In the genomic region with DNA sequence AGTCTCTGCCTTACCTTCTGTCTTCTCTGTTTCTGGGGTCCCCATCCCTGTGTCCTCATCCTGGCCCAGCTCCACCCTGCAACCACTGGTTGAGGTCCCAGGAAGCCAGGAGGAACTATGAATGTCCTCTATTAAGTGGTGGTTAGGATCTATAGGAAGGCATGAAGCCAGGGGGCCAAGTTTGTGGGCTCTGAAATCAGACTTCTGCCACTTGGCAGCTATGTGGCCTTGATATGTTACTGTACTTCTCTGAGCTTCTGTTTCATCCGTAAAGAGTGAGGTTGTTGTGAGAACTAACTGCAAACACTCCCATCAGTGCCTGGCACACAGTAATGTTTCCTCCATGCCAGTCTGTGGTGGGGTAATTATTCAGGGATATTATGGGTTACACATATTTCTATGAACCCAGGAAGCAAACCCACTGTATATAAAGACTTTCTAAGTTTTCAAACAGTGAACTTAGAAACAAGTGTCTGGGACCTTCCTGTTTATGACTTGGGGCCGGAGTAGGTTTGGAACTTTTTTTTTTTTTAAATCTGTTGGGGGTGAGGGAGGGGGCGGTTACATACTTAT, we compare ENCODE assay signal across 14 cellular contexts. TPM values are rescaled to one million over a fixed set of nuclear protein-coding genes. Genes with fewer than 3 reads are reported as not detected.
DNase-seq lines count a peak whose midpoint lies in the region; ATAC-seq and TF ChIP-seq lines count a peak whose summit lies in the region.
"Had no signal": no experiment of that assay in that cellular context is flagged by ENCODE, and none has a peak within 500 bp of the region (broad histone marks: within the 10 kb centered on the region; RNA-seq: fewer than 3 reads in every experiment).

No MANE protein-coding gene starts in this region.

- H3K36me3 Mint-ChIP-seq in activated naive CD8-positive, alpha-beta T cell treated with anti-CD3 and anti-CD28 coated beads for 36 hours = peaks cover 27% of the 10 kb centered on the region
- H3K36me3 Mint-ChIP-seq in natural killer cell treated with Interleukin-12 subunit alpha and Interleukin-12 subunit beta and Interleukin-15 and Interleukin-18, amount 100 ng/mL, for 72 hours = peaks cover 5% of the 10 kb centered on the region

- no peak for TF ChIP-seq CTCF in GM12865 (IDR thresholded peaks at IDR 0.05; ENCODE audit: insufficient read depth, low read depth, low read length, missing control alignments)

- peak overlapping the region; percentile 67 for H3K4me3 Mint-ChIP-seq in activated naive CD8-positive, alpha-beta T cell treated with anti-CD3 and anti-CD28 coated beads for 36 hours
- peak overlapping the region; percentile 88 for H3K4me3 Mint-ChIP-seq in natural killer cell treated with Interleukin-12 subunit alpha and Interleukin-12 subunit beta and Interleukin-15 and Interleukin-18, amount 100 ng/mL, for 72 hours

- peaks cover 61% of the 10 kb centered on the region for H3K4me1 Mint-ChIP-seq in activated naive CD8-positive, alpha-beta T cell treated with anti-CD3 and anti-CD28 coated beads for 36 hours
- peaks cover 60 to 73% of the 10 kb centered on the region in 2 donors for H3K4me1 Mint-ChIP-seq in natural killer cell treated with Interleukin-12 subunit alpha and Interleukin-12 subunit beta and Interleukin-15 and Interleukin-18, amount 100 ng/mL, for 72 hours (ENCODE audit: low read depth in 2 of 2)

- H3K27ac Mint-ChIP-seq in activated naive CD8-positive, alpha-beta T cell treated with anti-CD3 and anti-CD28 coated beads for 36 hours = peak overlapping the region; percentile 87
- H3K27ac Mint-ChIP-seq in natural killer cell treated with Interleukin-12 subunit alpha and Interleukin-12 subunit beta and Interleukin-15 and Interleukin-18, amount 100 ng/mL, for 72 hours = peak overlapping the region; percentile 99

- peak overlapping the region; percentile 42 for H3K4me3 ChIP-seq in GM12865 (ENCODE audit: low read depth, low read length)
- H3K4me3 ChIP-seq: left ventricle myocardium inferior, suprapubic skin had no signal

- peaks cover 2% of the 10 kb centered on the region for H3K9me3 Mint-ChIP-seq in activated naive CD8-positive, alpha-beta T cell treated with anti-CD3 and anti-CD28 coated beads for 36 hours
- peaks cover 3% of the 10 kb centered on the region for H3K9me3 Mint-ChIP-seq in natural killer cell treated with Interleukin-12 subunit alpha and Interleukin-12 subunit beta and Interleukin-15 and Interleukin-18, amount 100 ng/mL, for 72 hours

- no peaks in the 10 kb centered on the region for H3K27me3 Mint-ChIP-seq in activated naive CD8-positive, alpha-beta T cell treated with anti-CD3 and anti-CD28 coated beads for 36 hours
- H3K27me3 Mint-ChIP-seq in natural killer cell treated with Interleukin-12 subunit alpha and Interleukin-12 subunit beta and Interleukin-15 and Interleukin-18, amount 100 ng/mL, for 72 hours = no peaks in the 10 kb centered on the region

- DNase-seq in GM12865 (ENCODE audit: low read depth) (peak; percentile 41), MV-4-11 (lab: John Stamatoyannopoulos, UW) (peak; percentile 6), NCI-H2081 (lab: John Stamatoyannopoulos, UW) (no peak)
- no peak for DNase-seq in activated naive CD8-positive, alpha-beta T cell treated with anti-CD3 and anti-CD28 coated beads for 36 hours
- DNase-seq in natural killer cell treated with Interleukin-12 subunit alpha and Interleukin-12 subunit beta and Interleukin-15 and Interleukin-18, amount 100 ng/mL, for 72 hours (ENCODE audit: low spot score) = no peak
- DNase-seq: activated effector memory CD4-positive, alpha-beta T cell treated with anti-CD3 and anti-CD28 coated beads, Interleukin-2, amount 50 U/mL, for 16 hours; cerebellar nuclear complex; left ventricle myocardium inferior; NCI-H510A; nucleus accumbens had no signal

- no peak for ATAC-seq in natural killer cell treated with Interleukin-12 subunit alpha and Interleukin-12 subunit beta and Interleukin-15 and Interleukin-18, amount 100 ng/mL, for 72 hours
- ATAC-seq in GM21619 (IDR thresholded peaks at IDR 0.05; ENCODE audit: unreplicated experiment) = no peak
- ATAC-seq in HG02642 (IDR thresholded peaks at IDR 0.05; ENCODE audit: poor library complexity, unreplicated experiment) = no peak
- ATAC-seq: esophagus mucosa had no signal

RNA-seq across cellular contexts. Expression of gene PLXNC1, which starts 57.4 kb away (rescaled TPM):
- total RNA-seq in activated naive CD8-positive, alpha-beta T cell treated with anti-CD3 and anti-CD28 coated beads for 36 hours = 1 to 10 TPM; 4.7 to 6.0 TPM
- 10 to 100 TPM; 14.7 to 20.6 TPM for total RNA-seq in natural killer cell treated with Interleukin-12 subunit alpha and Interleukin-12 subunit beta and Interleukin-15 and Interleukin-18, amount 100 ng/mL, for 72 hours

Comparison
In these comparisons a context has a peak if more than half of its experiments do, and no peak if none do; other contexts are left out.
1. DNase-seq: peak in GM12865 (single experiment) and MV-4-11 (single experiment); none in activated naive CD8-positive, alpha-beta T cell treated with anti-CD3 and anti-CD28 coated beads for 36 hours (single experiment), natural killer cell treated with Interleukin-12 subunit alpha and Interleukin-12 subunit beta and Interleukin-15 and Interleukin-18, amount 100 ng/mL, for 72 hours (single experiment) and NCI-H2081 (0 of 2).